In genomic region chr9:71755230-71755629, GRCh38 we compare ENCODE assay signal across 18 cellular contexts. TPM values are rescaled to one million over a fixed set of nuclear protein-coding genes. Genes with fewer than 3 reads are reported as not detected.
DNase-seq lines count a peak whose midpoint lies in the region; ATAC-seq, FAIRE-seq and TF ChIP-seq lines count a peak whose summit lies in the region.
"Had no signal": no experiment of that assay in that cellular context is flagged by ENCODE, and none has a peak within 500 bp of the region (broad histone marks: within the 10 kb centered on the region; RNA-seq: fewer than 3 reads in every experiment).

No MANE protein-coding gene starts in this region.

- peaks cover 2% of the 10 kb centered on the region for H3K9me3 Mint-ChIP-seq in neural progenitor cell
- no peaks in the 10 kb centered on the region for H3K9me3 Mint-ChIP-seq in stimulated activated memory B cell treated with anti-CD40 and anti-IgM and Interleukin-4, amounts not matched to agents 10 μg/mL and 1 μg/mL and 100 μg/mL, for 72 hours
- H3K9me3 Mint-ChIP-seq: CD8-positive, alpha-beta memory T cell had no signal

- H3K4me2 ChIP-seq in A549 (peak overlapping the region; percentile 90), neural progenitor cell (peak overlapping the region; percentile 96)
- H3K4me2 ChIP-seq in BLaER1 treated with 17β-estradiol and CSF1 and Interleukin-3, amounts not matched to agents 10 nM and 100 nM = peak overlapping the region in 6 of 11 experiments; percentile 4 to 57 (median 40); a peak in 9 of 22 replicates

- peak overlapping the region; percentile 34 for H3K27ac Mint-ChIP-seq in T-helper 17 cell
- H3K27ac Mint-ChIP-seq in neural progenitor cell = no peak overlapping the region
- no peak overlapping the region for H3K27ac Mint-ChIP-seq in stimulated activated memory B cell treated with anti-CD40 and anti-IgM and Interleukin-4, amounts not matched to agents 10 μg/mL and 1 μg/mL and 100 μg/mL, for 72 hours
- H3K27ac Mint-ChIP-seq: CD8-positive, alpha-beta memory T cell had no signal

- H3F3A ChIP-seq in neural progenitor cell (ENCODE audit: low read depth) = peaks cover 91% of the 10 kb centered on the region

- ATAC-seq in A549 (no peak), T-helper 17 cell (no peak), HG02885 (IDR thresholded peaks at IDR 0.05; ENCODE audit: poor library complexity, unreplicated experiment) (no peak), right cardiac atrium (no peak)
- no peak for ATAC-seq in stimulated activated memory B cell treated with anti-CD40 and anti-IgM and Interleukin-4, amounts not matched to agents 10 μg/mL and 1 μg/mL and 100 μg/mL, for 72 hours

- intact Hi-C loops in right cardiac atrium (cut with DNase I) = no loop called here

- peak overlapping the region in 1 of 2 experiments; percentile 61; a peak in 3 of 6 replicates for H3K27ac ChIP-seq in A549
- H3K27ac ChIP-seq in BLaER1 treated with 17β-estradiol and CSF1 and Interleukin-3, amounts not matched to agents 10 nM and 100 nM = no peak overlapping the region
- peak overlapping the region; percentile 94 for H3K27ac ChIP-seq in neural progenitor cell
- H3K27ac ChIP-seq in right cardiac atrium (ENCODE audit: low read length) = no peak overlapping the region

- H3K4me1 Mint-ChIP-seq in T-helper 17 cell (peaks cover 41% of the 10 kb centered on the region), neural progenitor cell (peaks cover 75% of the 10 kb centered on the region)
- H3K4me1 Mint-ChIP-seq in stimulated activated memory B cell treated with anti-CD40 and anti-IgM and Interleukin-4, amounts not matched to agents 10 μg/mL and 1 μg/mL and 100 μg/mL, for 72 hours = peaks cover 21% of the 10 kb centered on the region

- H2AFZ ChIP-seq in neural progenitor cell (replicated peaks) = no peak overlapping the region

- 97% methylated on average over 2 of the region's 2 CpGs for WGBS in A549 (ENCODE audit: missing lambda C conversion rate)
- WGBS in right cardiac atrium = 96% methylated on average over 2 of the region's 2 CpGs

- CTCF ChIA-PET in A549 (lab: Yijun Ruan, JAX) = interaction anchor here (1.1 to 1.7 kb wide), 4 partner anchors 14 to 470 kb away, joined by 3 to 5 read pairs (median 3); no protein-coding TSS in a partner anchor

- H3K4me1 ChIP-seq in A549 (peaks cover 93% of the 10 kb centered on the region), neural progenitor cell (peaks cover 93% of the 10 kb centered on the region), right cardiac atrium (ENCODE audit: control insufficient read depth, insufficient read depth, low read length) (no peaks in the 10 kb centered on the region)
- H3K4me1 ChIP-seq in BLaER1 treated with 17β-estradiol and CSF1 and Interleukin-3, amounts not matched to agents 10 nM and 100 nM = peaks cover 0 to 28% (median 19%) of the 10 kb centered on the region in 10 experiments; a peak in 16 of 20 replicates
- H3K4me1 ChIP-seq: BE2C had no signal

- no peak overlapping the region for H3K4me3 ChIP-seq in A549
- no peak overlapping the region for H3K4me3 ChIP-seq in BLaER1 treated with 17β-estradiol and CSF1 and Interleukin-3, amounts not matched to agents 10 nM and 100 nM
- H3K4me3 ChIP-seq in neural progenitor cell = peak overlapping the region; percentile 37
- H3K4me3 ChIP-seq in right cardiac atrium (ENCODE audit: low read length) = no peak overlapping the region

- H4K20me1 ChIP-seq in BLaER1 treated with 17β-estradiol and CSF1 and Interleukin-3, amounts not matched to agents 10 nM and 100 nM = peaks cover 0 to 98% (median 28%) of the 10 kb centered on the region in 11 experiments; a peak in 16 of 22 replicates
- H4K20me1 ChIP-seq in neural progenitor cell (ENCODE audit: low read depth) = peaks cover 87% of the 10 kb centered on the region

- peaks cover 3% of the 10 kb centered on the region for H3K36me3 Mint-ChIP-seq in T-helper 17 cell (ENCODE audit: low read depth)
- peaks cover 8% of the 10 kb centered on the region for H3K36me3 Mint-ChIP-seq in neural progenitor cell
- H3K36me3 Mint-ChIP-seq in stimulated activated memory B cell treated with anti-CD40 and anti-IgM and Interleukin-4, amounts not matched to agents 10 μg/mL and 1 μg/mL and 100 μg/mL, for 72 hours = peaks cover under 1% of the 10 kb centered on the region

- TF ChIP-seq POLR2A in A549 (IDR thresholded peaks at IDR 0.05; ENCODE audit: low read length) = no peak

- H3K4me3 Mint-ChIP-seq in T-helper 17 cell = no peak overlapping the region
- H3K4me3 Mint-ChIP-seq in neural progenitor cell = no peak overlapping the region
- H3K4me3 Mint-ChIP-seq in stimulated activated memory B cell treated with anti-CD40 and anti-IgM and Interleukin-4, amounts not matched to agents 10 μg/mL and 1 μg/mL and 100 μg/mL, for 72 hours = no peak overlapping the region
- H3K4me3 Mint-ChIP-seq: CD8-positive, alpha-beta memory T cell had no signal

- no peak for DNase-seq in A549 (ENCODE audit: low read depth in 1 of 2, low spot score in 1 of 2)
- no peak for DNase-seq in T-helper 17 cell
- no peak for DNase-seq in neural progenitor cell (ENCODE audit: low spot score)
- no peak for DNase-seq in occipital lobe (lab: John Stamatoyannopoulos, UW)
- no peak for DNase-seq in right cardiac atrium
- DNase-seq: BE2C; Caco-2; CD8-positive, alpha-beta memory T cell; DND-41; GDM1 had no signal

- H3K36me3 ChIP-seq in BLaER1 treated with 17β-estradiol and CSF1 and Interleukin-3, amounts not matched to agents 10 nM and 100 nM = peaks cover 3 to 30% (median 7%) of the 10 kb centered on the region in 11 experiments; a peak in 13 of 22 replicates
- no peaks in the 10 kb centered on the region for H3K36me3 ChIP-seq in neural progenitor cell
- H3K36me3 ChIP-seq: BE2C had no signal

- no peak for TF ChIP-seq RAD21 in A549 (conservative IDR thresholded peaks at IDR 0.05 in 1 of 2, IDR thresholded peaks at IDR 0.05 in 1 of 2)

- H3K9me3 ChIP-seq in A549 (no peaks in the 10 kb centered on the region), T-helper 17 cell (ENCODE audit: control insufficient read depth, low read length, poor library complexity, severe bottlenecking) (no peaks in the 10 kb centered on the region), neural progenitor cell (ENCODE audit: low read depth) (no peaks in the 10 kb centered on the region), right cardiac atrium (ENCODE audit: control insufficient read depth, low read length) (no peaks in the 10 kb centered on the region)
- peaks cover 0 to 8% (median 0%) of the 10 kb centered on the region in 11 experiments; a peak in 3 of 22 replicates for H3K9me3 ChIP-seq in BLaER1 treated with 17β-estradiol and CSF1 and Interleukin-3, amounts not matched to agents 10 nM and 100 nM (replicated peaks in 1 of 11)
- H3K9me3 ChIP-seq: BE2C, Caco-2 had no signal

- POLR2A ChIA-PET in A549 (lab: Yijun Ruan, JAX) = interaction anchor here (0.7 kb wide), 1 partner anchor 11 kb away, joined by 3 read pairs; no protein-coding TSS in a partner anchor

- H3K27me3 Mint-ChIP-seq in T-helper 17 cell (no peaks in the 10 kb centered on the region), neural progenitor cell (ENCODE audit: insufficient read depth, low read depth) (no peaks in the 10 kb centered on the region)
- no peaks in the 10 kb centered on the region for H3K27me3 Mint-ChIP-seq in stimulated activated memory B cell treated with anti-CD40 and anti-IgM and Interleukin-4, amounts not matched to agents 10 μg/mL and 1 μg/mL and 100 μg/mL, for 72 hours
- H3K27me3 Mint-ChIP-seq: CD8-positive, alpha-beta memory T cell had no signal

- TF ChIP-seq EP300 in A549 (IDR thresholded peaks at IDR 0.05) = no peak

- H3K9ac ChIP-seq in BLaER1 treated with 17β-estradiol and CSF1 and Interleukin-3, amounts not matched to agents 10 nM and 100 nM = no peak overlapping the region
- no peak overlapping the region for H3K9ac ChIP-seq in neural progenitor cell

- TF ChIP-seq CTCF in A549 (IDR thresholded peaks at IDR 0.05) (no peak), neural progenitor cell (IDR thresholded peaks at IDR 0.05) (no peak)

- FAIRE-seq in A549 (lab: Jason Lieb, UNC) = no peak
- FAIRE-seq: A204.1, GM12892, GM19239, H54, HTR-8/SVneo had no signal

- peaks cover 99% of the 10 kb centered on the region for H3K79me2 ChIP-seq in neural progenitor cell (ENCODE audit: low read depth)

- H3K27me3 ChIP-seq in BLaER1 treated with 17β-estradiol and CSF1 and Interleukin-3, amounts not matched to agents 10 nM and 100 nM = no peaks in the 10 kb centered on the region
- no peaks in the 10 kb centered on the region for H3K27me3 ChIP-seq in neural progenitor cell
- no peaks in the 10 kb centered on the region for H3K27me3 ChIP-seq in right cardiac atrium (ENCODE audit: control insufficient read depth, insufficient read depth)
- H3K27me3 ChIP-seq: BE2C had no signal

TF ChIP-seq in A549, 52 proteins besides CTCF, POLR2A, EP300 and RAD21 (continues in another document):
- TF ChIP-seq EHMT2 (IDR thresholded peaks at IDR 0.05; ENCODE audit: low read depth) (no peak), ESRRA (IDR thresholded peaks at IDR 0.05; ENCODE audit: borderline replicate concordance, low read length) (no peak), TFCP2L1 (CRISPR knock-in tag; IDR thresholded peaks at IDR 0.05) (no peak), HMGXB4 (CRISPR knock-in tag; IDR thresholded peaks at IDR 0.05; ENCODE audit: borderline replicate concordance) (no peak), MAZ (IDR thresholded peaks at IDR 0.05; ENCODE audit: borderline replicate concordance, low read depth, low read length) (no peak), GATA3 (IDR thresholded peaks at IDR 0.05; ENCODE audit: borderline replicate concordance) (no peak)

RNA-seq across cellular contexts. Expression of gene CEMIP2, which starts 13.1 kb away (rescaled TPM):
- polyA plus RNA-seq in A549 (2011; rRNA removed) (161 and 236 TPM in 2 replicates), A549 (2017; fragmentation: RNase III; extraction: RNeasy Plus Mini Kit Qiagen cat#74134 plus additional on column Dnase treatment) (136 to 158 TPM (median 146 TPM) in 3 replicates), right cardiac atrium (12.1 TPM)
- polyA plus RNA-seq in A549 (2012; cell fraction: cytosol; rRNA removed) = 65.5 and 72.7 TPM in 2 replicates
- 146 and 156 TPM in 2 replicates for polyA plus RNA-seq in A549 (2012; cell fraction: nucleus; rRNA removed)
- 427 and 492 TPM in 2 replicates for polyA minus RNA-seq in A549 (2011; rRNA and poly(A)+ RNA removed)
- total RNA-seq in T-helper 17 cell (100 to 1,000 TPM; 129 to 240 TPM), neural progenitor cell (ENCODE audit: low replicate concordance) (185 and 218 TPM in 2 replicates), occipital lobe (54.7 TPM), right cardiac atrium (10 to 100 TPM; 26.4 to 66.9 (median 42.4) TPM)

Comparison
In these comparisons a context has a peak if more than half of its experiments do, and no peak if none do; other contexts are left out.
1. H3K4me2 ChIP-seq: peak in every context shown above with its lines; median percentile 96 in neural progenitor cell; 90 in A549; 40 in BLaER1 treated with 17β-estradiol and CSF1 and Interleukin-3, amounts not matched to agents 10 nM and 100 nM.